ENCODE assay signal across 31 cellular contexts in the genomic region with DNA sequence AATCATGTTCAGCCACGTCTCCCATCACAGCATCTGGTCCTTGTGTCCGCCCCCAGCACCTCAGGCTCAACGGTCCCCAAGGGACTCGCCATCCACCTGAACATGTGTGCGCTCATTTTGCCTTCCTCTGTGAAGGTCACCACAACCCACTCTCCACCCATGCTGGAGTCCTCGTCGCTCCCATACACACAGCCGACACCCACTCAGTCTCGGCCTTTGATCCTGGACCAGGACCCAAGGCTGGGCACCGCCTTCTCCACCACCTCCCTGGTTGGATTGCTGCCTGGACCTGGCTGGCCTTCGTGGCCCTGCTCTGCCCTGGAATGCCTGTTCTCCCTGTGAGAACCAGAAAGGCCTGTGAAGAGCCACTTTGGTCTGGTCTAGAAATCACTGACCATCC.
"Had no signal": no experiment of that assay in that cellular context is flagged by ENCODE, and none has a peak within 500 bp of the region (broad histone marks: within the 10 kb centered on the region; RNA-seq: fewer than 3 reads in every experiment).

No MANE protein-coding gene starts in this region.

- H3K9me3 ChIP-seq: lower lobe of right lung, neutrophil, sigmoid colon, tibial artery had no signal

- DNase-seq: activated CD4-positive, alpha-beta T cell treated with anti-CD3 and anti-CD28 coated beads for 48 hours; activated CD4-positive, alpha-beta T cell treated with anti-CD3 and anti-CD28 coated beads, Interleukin-2, amount 50 U/mL, for 48 hours; activated CD8-positive, alpha-beta memory T cell treated with anti-CD3 and anti-CD28 coated beads, Interleukin-2, amount 50 U/mL, for 4 hours; activated gamma-delta T cell; activated naive CD4-positive, alpha-beta T cell treated with anti-CD3 and anti-CD28 coated beads, Interleukin-2, amount 10 ng/mL, durations not matched to agents 7 days and 5 days; activated naive CD8-positive, alpha-beta T cell treated with anti-CD3 and anti-CD28 coated beads, Interleukin-2, amount 10 ng/mL, durations not matched to agents 7 days and 5 days; activated T-cell treated with anti-CD3 and anti-CD28 coated beads, Interleukin-2, amount 50 U/mL, for 1 hour; amniotic stem cell; central memory CD4-positive, alpha-beta T cell; dermis blood vessel endothelial cell; effector CD4-positive, alpha-beta T cell; hippocampal formation; left cardiac atrium; lower lobe of right lung; mesenchymal stem cell; sigmoid colon; small intestine; stimulated activated CD4-positive, alpha-beta T cell treated with anti-CD3 and anti-CD28 coated beads, Interleukin-4, amount 100 ng/mL, for 4 hours; stimulated activated CD8-positive, alpha-beta memory T cell treated with anti-CD3 and anti-CD28 coated beads, Interleukin-4, amount 100 ng/mL, for 48 hours; stimulated activated naive CD8-positive, alpha-beta T cell treated with anti-CD3 and anti-CD28 coated beads, Interleukin-15, amount 100 ng/mL, for 72 hours; T-helper 17 cell; T1000; tibial artery; WERI-Rb-1 had no signal

- H3K27ac ChIP-seq: epithelial cell of prostate, lower lobe of right lung, neutrophil, sigmoid colon, tibial artery, WERI-Rb-1 had no signal

- H3K4me1 ChIP-seq: lower lobe of right lung, sigmoid colon, tibial artery had no signal

- H3K9me3 Mint-ChIP-seq: activated naive CD4-positive, alpha-beta T cell treated with anti-CD3 and anti-CD28 coated beads, Interleukin-2, amount 10 ng/mL, durations not matched to agents 7 days and 5 days; activated T-helper 1 cell treated with anti-CD3 and anti-CD28 coated beads, Interleukin-12 subunit alpha, Interleukin-12 subunit beta, Interleukin-2, Interleukin-4 antibody, amounts not matched to agents 30 ng/mL and 10 ng/mL and 1 ng/mL, durations not matched to agents 14 hours and 24 hours and 36 hours; nephron; stimulated activated memory B cell treated with anti-CD40 and anti-IgM and Interleukin-4, amounts not matched to agents 10 μg/mL and 1 μg/mL and 100 μg/mL, for 72 hours; stimulated activated naive CD8-positive, alpha-beta T cell treated with anti-CD3 and anti-CD28 coated beads, Interleukin-15, amount 100 ng/mL, for 72 hours had no signal

- ATAC-seq: activated CD4-positive, CD25-positive, alpha-beta regulatory T cell treated with anti-CD3 and anti-CD28 coated beads, Interleukin-2, amount 50 U/mL, for 24 hours; lower lobe of right lung; SK-N-SH treated with all-trans-retinoic acid at 6 μM for 48 hours; stimulated activated memory B cell treated with anti-CD40 and anti-IgM and Interleukin-4, amounts not matched to agents 10 μg/mL and 1 μg/mL and 100 μg/mL, for 72 hours; stimulated activated naive CD8-positive, alpha-beta T cell treated with anti-CD3 and anti-CD28 coated beads, Interleukin-15, amount 100 ng/mL, for 72 hours; T-helper 17 cell had no signal

- H3K4me3 Mint-ChIP-seq: activated naive CD4-positive, alpha-beta T cell treated with anti-CD3 and anti-CD28 coated beads, Interleukin-2, amount 10 ng/mL, durations not matched to agents 7 days and 5 days; activated naive CD8-positive, alpha-beta T cell treated with anti-CD3 and anti-CD28 coated beads, Interleukin-2, amount 10 ng/mL, durations not matched to agents 7 days and 5 days; activated T-helper 1 cell treated with anti-CD3 and anti-CD28 coated beads, Interleukin-12 subunit alpha, Interleukin-12 subunit beta, Interleukin-2, Interleukin-4 antibody, amounts not matched to agents 30 ng/mL and 10 ng/mL and 1 ng/mL, durations not matched to agents 14 hours and 24 hours and 36 hours; nephron; stimulated activated memory B cell treated with anti-CD40 and anti-IgM and Interleukin-4, amounts not matched to agents 10 μg/mL and 1 μg/mL and 100 μg/mL, for 72 hours; stimulated activated naive CD8-positive, alpha-beta T cell treated with anti-CD3 and anti-CD28 coated beads, Interleukin-15, amount 100 ng/mL, for 72 hours; T-helper 17 cell had no signal

- H3K36me3 Mint-ChIP-seq: activated naive CD4-positive, alpha-beta T cell treated with anti-CD3 and anti-CD28 coated beads, Interleukin-2, amount 10 ng/mL, durations not matched to agents 7 days and 5 days; activated naive CD8-positive, alpha-beta T cell treated with anti-CD3 and anti-CD28 coated beads, Interleukin-2, amount 10 ng/mL, durations not matched to agents 7 days and 5 days; stimulated activated memory B cell treated with anti-CD40 and anti-IgM and Interleukin-4, amounts not matched to agents 10 μg/mL and 1 μg/mL and 100 μg/mL, for 72 hours had no signal

- H3K4me1 Mint-ChIP-seq: nephron; stimulated activated memory B cell treated with anti-CD40 and anti-IgM and Interleukin-4, amounts not matched to agents 10 μg/mL and 1 μg/mL and 100 μg/mL, for 72 hours; T-helper 17 cell had no signal

- H3K27me3 ChIP-seq: sigmoid colon, tibial artery had no signal

- H3K27ac Mint-ChIP-seq: activated naive CD4-positive, alpha-beta T cell treated with anti-CD3 and anti-CD28 coated beads, Interleukin-2, amount 10 ng/mL, durations not matched to agents 7 days and 5 days; activated naive CD8-positive, alpha-beta T cell treated with anti-CD3 and anti-CD28 coated beads, Interleukin-2, amount 10 ng/mL, durations not matched to agents 7 days and 5 days; activated T-helper 1 cell treated with anti-CD3 and anti-CD28 coated beads, Interleukin-12 subunit alpha, Interleukin-12 subunit beta, Interleukin-2, Interleukin-4 antibody, amounts not matched to agents 30 ng/mL and 10 ng/mL and 1 ng/mL, durations not matched to agents 14 hours and 24 hours and 36 hours; nephron; stimulated activated memory B cell treated with anti-CD40 and anti-IgM and Interleukin-4, amounts not matched to agents 10 μg/mL and 1 μg/mL and 100 μg/mL, for 72 hours; stimulated activated naive CD8-positive, alpha-beta T cell treated with anti-CD3 and anti-CD28 coated beads, Interleukin-15, amount 100 ng/mL, for 72 hours; T-helper 17 cell had no signal

- H3K4me3 ChIP-seq: lower lobe of right lung, sigmoid colon, tibial artery had no signal

- H3K36me3 ChIP-seq: lower lobe of right lung, neutrophil, sigmoid colon, tibial artery, WERI-Rb-1 had no signal
